11 cellular contexts compared by ENCODE assay signal in genomic region chr17:76263896-76264295, GRCh38. TPM values are rescaled to one million over a fixed set of nuclear protein-coding genes. Genes with fewer than 3 reads are reported as not detected.
DNase-seq lines count a peak whose midpoint lies in the region; ATAC-seq and TF ChIP-seq lines count a peak whose summit lies in the region.
"Had no signal": no experiment of that assay in that cellular context is flagged by ENCODE, and none has a peak within 500 bp of the region (broad histone marks: within the 10 kb centered on the region; RNA-seq: fewer than 3 reads in every experiment).

No MANE protein-coding gene starts in this region.

- H4K20me1 ChIP-seq in OCI-LY3 (ENCODE audit: insufficient read depth, low read length), result no peaks in the 10 kb centered on the region; the same call in 1 of the 2 replicates

- no peaks in the 10 kb centered on the region for H3K9me3 Mint-ChIP-seq in CD8-positive, alpha-beta T cell
- H3K9me3 Mint-ChIP-seq in progenitor cell of endocrine pancreas (ENCODE audit: low read depth), result no peaks in the 10 kb centered on the region

- no peak overlapping the region for H3K4me3 Mint-ChIP-seq in CD8-positive, alpha-beta T cell
- no peak overlapping the region for H3K4me3 Mint-ChIP-seq in progenitor cell of endocrine pancreas (ENCODE audit: low read depth)

- no peaks in the 10 kb centered on the region for H3K27me3 Mint-ChIP-seq in CD8-positive, alpha-beta T cell (ENCODE audit: low read depth)
- no peaks in the 10 kb centered on the region for H3K27me3 Mint-ChIP-seq in progenitor cell of endocrine pancreas

- peaks cover 10% of the 10 kb centered on the region for H3K36me3 Mint-ChIP-seq in CD8-positive, alpha-beta T cell
- H3K36me3 Mint-ChIP-seq in progenitor cell of endocrine pancreas (ENCODE audit: insufficient read depth), result peaks cover 4% of the 10 kb centered on the region

- H3K36me3 ChIP-seq in CD8-positive, alpha-beta T cell (ENCODE audit: insufficient read depth, low read length), result peaks cover 11% of the 10 kb centered on the region
- H3K36me3 ChIP-seq in OCI-LY3 (replicated peaks; ENCODE audit: low read depth, low read length), result peaks cover 26% of the 10 kb centered on the region
- peaks cover 5% of the 10 kb centered on the region for H3K36me3 ChIP-seq in effector memory CD4-positive, alpha-beta T cell (ENCODE audit: control insufficient read depth, insufficient read depth, low read length)

- H3K4me1 Mint-ChIP-seq in CD8-positive, alpha-beta T cell (ENCODE audit: low read depth), result peaks cover 54% of the 10 kb centered on the region
- peaks cover 53% of the 10 kb centered on the region for H3K4me1 Mint-ChIP-seq in progenitor cell of endocrine pancreas (ENCODE audit: low read depth)

- H3K27ac Mint-ChIP-seq in CD8-positive, alpha-beta T cell, result peak overlapping the region; percentile 95
- peak overlapping the region; percentile 97 for H3K27ac Mint-ChIP-seq in progenitor cell of endocrine pancreas

- no peaks in the 10 kb centered on the region for H3K27me3 ChIP-seq in CD8-positive, alpha-beta T cell (ENCODE audit: insufficient read depth, low read length)
- H3K27me3 ChIP-seq in OCI-LY3 (ENCODE audit: low read depth, low read length), result no peaks in the 10 kb centered on the region
- H3K27me3 ChIP-seq in effector memory CD4-positive, alpha-beta T cell (replicated peaks; ENCODE audit: control insufficient read depth, insufficient read depth, low read length, poor library complexity, severe bottlenecking), result no peaks in the 10 kb centered on the region

- peak overlapping the region; percentile 76 for H3K9ac ChIP-seq in OCI-LY3 (ENCODE audit: low read length)

- intact Hi-C loops in CD8-positive, alpha-beta T cell (cut with DNase I, micrococcal nuclease), result loop anchor here (1.0 to 2.0 kb wide), 3 partner anchors 8 to 73 kb away; no protein-coding TSS in a partner anchor

- POLR2A ChIA-PET in CD8-positive, alpha-beta T cell (lab: Charles Lee), result interaction anchor here (1.1 to 11.7 kb wide), 14 partner anchors 10 to 148 kb away, joined by 3 to 121 read pairs (median 8); partner anchors contain the start of gene RNF157
- POLR2A ChIA-PET in HEK293T (lab: Yijun Ruan, JAX), result interaction anchor here (1.0 to 3.0 kb wide), 6 partner anchors 9 to 22 kb away, joined by 4 to 24 read pairs (median 6); partner anchors contain the start of gene RNF157

- H3K9me3 ChIP-seq in CD8-positive, alpha-beta T cell (ENCODE audit: low read length), result no peaks in the 10 kb centered on the region
- H3K9me3 ChIP-seq in OCI-LY3 (ENCODE audit: insufficient read depth, low read length), result no peaks in the 10 kb centered on the region
- H3K9me3 ChIP-seq in effector memory CD4-positive, alpha-beta T cell (ENCODE audit: control insufficient read depth, low read length), result no peaks in the 10 kb centered on the region

- no peak overlapping the region for H2AFZ ChIP-seq in OCI-LY3 (ENCODE audit: low read depth, low read length)

- H3K27ac ChIP-seq in CD8-positive, alpha-beta T cell (ENCODE audit: low read depth, low read length), result peak overlapping the region; percentile 39
- peak overlapping the region; percentile 94 for H3K27ac ChIP-seq in OCI-LY3 (ENCODE audit: low read length)
- peak overlapping the region; percentile 65 for H3K27ac ChIP-seq in effector memory CD4-positive, alpha-beta T cell (ENCODE audit: insufficient read depth, low read length, poor library complexity, severe bottlenecking)

- H3K4me1 ChIP-seq in CD8-positive, alpha-beta T cell (ENCODE audit: insufficient read depth, low read length), result peaks cover 57% of the 10 kb centered on the region
- H3K4me1 ChIP-seq in OCI-LY3 (ENCODE audit: low read length), result peaks cover 50% of the 10 kb centered on the region
- H3K4me1 ChIP-seq in effector memory CD4-positive, alpha-beta T cell (ENCODE audit: control insufficient read depth, insufficient read depth, low read length, poor library complexity, severe bottlenecking), result peaks cover 27% of the 10 kb centered on the region

- peaks cover 46% of the 10 kb centered on the region for H3K79me2 ChIP-seq in OCI-LY3 (ENCODE audit: low read length)

- no peak overlapping the region for H3K4me3 ChIP-seq in CD8-positive, alpha-beta T cell (ENCODE audit: low read depth, low read length)
- peak overlapping the region; percentile 66 for H3K4me3 ChIP-seq in OCI-LY3 (ENCODE audit: low read length)
- H3K4me3 ChIP-seq in effector memory CD4-positive, alpha-beta T cell (ENCODE audit: insufficient read depth, low read depth, low read length, poor library complexity, severe bottlenecking), result no peak overlapping the region

- no peak for TF ChIP-seq CTCF in CD8-positive, alpha-beta T cell (IDR thresholded peaks at IDR 0.05)
- TF ChIP-seq CTCF in OCI-LY3 (IDR thresholded peaks at IDR 0.05; ENCODE audit: low read depth, low read length) (no peak), progenitor cell of endocrine pancreas (IDR thresholded peaks at IDR 0.05; ENCODE audit: unreplicated experiment) (no peak)

- ATAC-seq in CD8-positive, alpha-beta T cell, result no peak
- ATAC-seq in GM21367 (IDR thresholded peaks at IDR 0.05; ENCODE audit: unreplicated experiment), result no peak
- ATAC-seq in HG03565 (IDR thresholded peaks at IDR 0.05; ENCODE audit: unreplicated experiment), result no peak

- DNase-seq in CD8-positive, alpha-beta T cell, result no peak
- DNase-seq in effector memory CD4-positive, alpha-beta T cell, result no peak
- DNase-seq in progenitor cell of endocrine pancreas (ENCODE audit: low spot score, unreplicated experiment) (no peak), HEK293T (ENCODE audit: extremely low spot score) (no peak), AG20443 (ENCODE audit: low spot score) (no peak)
- DNase-seq: foreskin fibroblast, GOT3, retina had no signal

- CTCF ChIA-PET in CD8-positive, alpha-beta T cell (lab: Charles Lee), result interaction anchor here (1.0 to 5.0 kb wide), 12 partner anchors 9 to 142 kb away, joined by 3 to 30 read pairs (median 4); no protein-coding TSS in a partner anchor
- CTCF ChIA-PET in HEK293T (lab: Yijun Ruan, JAX), result interaction anchor here (0.6 to 1.5 kb wide), 4 partner anchors 16 to 966 kb away, joined by 3 to 8 read pairs (median 3); no protein-coding TSS in a partner anchor

- peak overlapping the region; percentile 82 for H3K4me2 ChIP-seq in OCI-LY3 (ENCODE audit: low read length)

TF ChIP-seq in HEK293T, 16 proteins besides CTCF, POLR2A, EP300 and RAD21:
- TF ChIP-seq LEF1 (IDR thresholded peaks at IDR 0.05; ENCODE audit: borderline replicate concordance) (no peak), FOXA1 (IDR thresholded peaks at IDR 0.05) (no peak), ARNT (IDR thresholded peaks at IDR 0.05) (no peak), TARDBP (IDR thresholded peaks at IDR 0.05) (no peak), FOXK2 (IDR thresholded peaks at IDR 0.05) (no peak), ELF4 (IDR thresholded peaks at IDR 0.05) (no peak), SUZ12 (IDR thresholded peaks at IDR 0.05) (no peak), SP1 (IDR thresholded peaks at IDR 0.05) (no peak), NFRKB (IDR thresholded peaks at IDR 0.05) (no peak), L3MBTL2 (conservative IDR thresholded peaks at IDR 0.05) (no peak)

RNA-seq across cellular contexts. Expression of gene UBALD2, which starts 1.3 kb away (rescaled TPM):
- 100 to 1,000 TPM; 241 to 249 TPM for total RNA-seq in CD8-positive, alpha-beta T cell
- 31.2 and 36.3 TPM in 2 replicates for total RNA-seq in progenitor cell of endocrine pancreas

RNA-seq across cellular contexts. Expression of gene RNF157, which starts 23.6 kb away (rescaled TPM):
- 10 to 100 TPM; 22.3 to 25.5 TPM for total RNA-seq in CD8-positive, alpha-beta T cell
- total RNA-seq in progenitor cell of endocrine pancreas, result 43.5 and 45.9 TPM in 2 replicates

RNA-seq across cellular contexts. Expression of gene QRICH2, which starts 44.2 kb away (rescaled TPM):
- total RNA-seq in CD8-positive, alpha-beta T cell, result 1 to 10 TPM; 1.4 to 2.1 TPM
- total RNA-seq in progenitor cell of endocrine pancreas, result 16.0 and 18.5 TPM in 2 replicates

Comparison
In these comparisons a context has a peak if more than half of its experiments do, and no peak if none do; other contexts are left out.
1. H3K27ac ChIP-seq: peak in every context shown above with its lines; median percentile 94 in OCI-LY3; 65 in effector memory CD4-positive, alpha-beta T cell; 39 in CD8-positive, alpha-beta T cell.